In the genomic region with DNA sequence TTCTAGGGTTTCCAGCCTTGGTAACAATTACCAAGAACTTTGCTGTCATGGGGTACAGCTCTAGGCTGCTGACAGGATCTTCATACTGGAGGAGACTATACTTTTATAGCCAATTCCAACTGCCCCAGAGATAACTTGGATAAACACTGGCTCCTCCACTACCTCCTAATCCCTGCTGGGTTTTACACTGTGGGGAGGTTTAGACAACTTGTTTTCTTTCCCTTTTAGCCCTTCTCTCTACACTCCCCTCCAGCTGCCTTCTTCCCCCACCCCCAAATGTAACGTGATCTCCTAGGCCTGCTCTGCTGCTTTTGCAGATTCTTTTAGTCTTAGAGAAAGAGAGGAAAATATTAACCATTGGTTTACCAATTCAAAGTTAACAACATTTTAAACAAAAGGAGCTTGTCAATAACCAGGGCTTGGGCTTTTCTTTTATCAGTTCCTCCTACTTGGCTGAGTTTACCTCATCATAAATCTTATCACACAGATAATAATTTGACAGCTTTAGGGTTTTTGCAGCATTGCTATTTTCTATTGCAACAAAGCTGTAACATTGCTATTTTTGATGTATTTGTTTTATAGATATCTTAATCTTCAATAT, we compare ENCODE assay signal across 8 cellular contexts. TPM values are rescaled to one million over a fixed set of nuclear protein-coding genes. Genes with fewer than 3 reads are reported as not detected.
DNase-seq lines count a peak whose midpoint lies in the region; ATAC-seq and TF ChIP-seq lines count a peak whose summit lies in the region.

No MANE protein-coding gene starts in this region.

- ATAC-seq in omental fat pad (ENCODE audit: low FRiP score) (peak; percentile 57), GM19023 (IDR thresholded peaks at IDR 0.05; ENCODE audit: unreplicated experiment) (no peak)

- peak overlapping the region; percentile 20 for H3K4me3 ChIP-seq in epithelial cell of proximal tubule (ENCODE audit: low read depth, low read length)

- no peak for TF ChIP-seq CTCF in epithelial cell of proximal tubule (conservative IDR thresholded peaks at IDR 0.05; ENCODE audit: low read depth, low read length)
- no peak for TF ChIP-seq CTCF in omental fat pad (IDR thresholded peaks at IDR 0.05)

- DNase-seq in DMS79 treated with DMSO at 0.1 percent for 48 hours (lab: John Stamatoyannopoulos, UW): peak; percentile 62
- peak; percentile 91 for DNase-seq in NCI-H82 (lab: John Stamatoyannopoulos, UW)
- DNase-seq in epithelial cell of proximal tubule (ENCODE audit: low read depth): no peak
- no peak for DNase-seq in omental fat pad (ENCODE audit: low spot score)
- no peak for DNase-seq in NCI-H526 treated with DMSO at 0.1 percent for 48 hours (lab: John Stamatoyannopoulos, UW)
- no peak for DNase-seq in activated effector memory CD4-positive, alpha-beta T cell treated with anti-CD3 and anti-CD28 coated beads, Interleukin-2, amount 50 U/mL, for 16 hours
- no peak for DNase-seq in stimulated activated CD4-positive, alpha-beta T cell treated with anti-CD3 and anti-CD28 coated beads, Interleukin-4, amount 100 ng/mL, for 24 hours

RNA-seq across cellular contexts. Expression of a gene that starts 9.9 kb away (rescaled TPM):
- 31.2 and 45.4 TPM in 2 replicates for total RNA-seq in epithelial cell of proximal tubule
- 10 to 100 TPM; 48.8 to 82.8 (median 75.3) TPM for total RNA-seq in omental fat pad

Comparison
In these comparisons a context has a peak if more than half of its experiments do, and no peak if none do; other contexts are left out.
1. DNase-seq: peak in DMS79 treated with DMSO at 0.1 percent for 48 hours (single experiment) and NCI-H82 (single experiment); none in epithelial cell of proximal tubule (single experiment), omental fat pad (single experiment), NCI-H526 treated with DMSO at 0.1 percent for 48 hours (single experiment), activated effector memory CD4-positive, alpha-beta T cell treated with anti-CD3 and anti-CD28 coated beads, Interleukin-2, amount 50 U/mL, for 16 hours (single experiment) and stimulated activated CD4-positive, alpha-beta T cell treated with anti-CD3 and anti-CD28 coated beads, Interleukin-4, amount 100 ng/mL, for 24 hours (single experiment).